8 cellular contexts compared by ENCODE assay signal in the genomic region with DNA sequence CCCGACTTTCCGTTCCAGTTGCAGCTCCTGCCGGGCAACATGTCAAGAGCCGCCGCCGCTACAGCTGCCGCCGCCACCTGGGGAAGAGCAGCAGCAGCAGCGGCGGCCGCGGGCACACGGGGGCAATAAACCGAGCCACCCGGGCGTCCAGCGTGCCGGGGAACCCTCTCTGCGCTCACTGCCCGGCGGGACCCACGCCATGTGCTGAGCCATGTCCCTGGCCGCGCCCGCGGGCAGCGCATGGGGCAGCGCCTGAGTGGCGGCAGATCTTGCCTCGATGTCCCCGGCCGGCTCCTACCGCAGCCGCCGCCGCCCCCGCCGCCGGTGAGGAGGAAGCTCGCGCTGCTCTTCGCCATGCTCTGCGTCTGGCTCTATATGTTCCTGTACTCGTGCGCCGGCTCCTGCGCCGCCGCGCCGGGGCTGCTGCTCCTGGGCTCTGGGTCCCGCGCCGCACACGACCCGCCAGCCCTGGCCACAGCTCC.
DNase-seq lines count a peak whose midpoint lies in the region; ATAC-seq and TF ChIP-seq lines count a peak whose summit lies in the region.

No MANE protein-coding gene starts in this region.

- peak overlapping the region; percentile 34; the same call in 1 of the 2 replicates for H2AFZ ChIP-seq in KMS-11 (ENCODE audit: low read depth)

- H3K9me3 Mint-ChIP-seq in activated naive CD4-positive, alpha-beta T cell treated with anti-CD3 and anti-CD28 coated beads, Interleukin-2, amount 50 U/mL, for 24 hours = no peaks in the 10 kb centered on the region
- no peaks in the 10 kb centered on the region for H3K9me3 Mint-ChIP-seq in stimulated activated effector memory CD8-positive, alpha-beta T cell treated with anti-CD3 and anti-CD28 coated beads, Interleukin-12 subunit alpha, Interleukin-12 subunit beta, amount 100 ng/mL, for 72 hours

- no peaks in the 10 kb centered on the region for H3K27me3 ChIP-seq in KMS-11 (ENCODE audit: insufficient read depth, low read depth)

- peak; percentile 58 for DNase-seq in stimulated activated CD4-positive, alpha-beta T cell treated with anti-CD3 and anti-CD28 coated beads, Interleukin-15, amount 100 ng/mL, for 24 hours
- no peak for DNase-seq in stimulated activated CD4-positive, alpha-beta T cell treated with anti-CD3 and anti-CD28 coated beads, Interleukin-4, amount 100 ng/mL, for 24 hours
- DNase-seq in stimulated activated effector memory CD8-positive, alpha-beta T cell treated with anti-CD3 and anti-CD28 coated beads, Interleukin-12 subunit alpha, Interleukin-12 subunit beta, amount 100 ng/mL, for 72 hours (ENCODE audit: low spot score in 2 of 2) = no peak

- H3K4me1 Mint-ChIP-seq in activated naive CD4-positive, alpha-beta T cell treated with anti-CD3 and anti-CD28 coated beads, Interleukin-2, amount 50 U/mL, for 24 hours = peaks cover 67% of the 10 kb centered on the region
- peaks cover 66% of the 10 kb centered on the region for H3K4me1 Mint-ChIP-seq in stimulated activated effector memory CD8-positive, alpha-beta T cell treated with anti-CD3 and anti-CD28 coated beads, Interleukin-12 subunit alpha, Interleukin-12 subunit beta, amount 100 ng/mL, for 72 hours

- H3K27ac ChIP-seq in KMS-11 = peak overlapping the region; percentile 35

- H3K4me3 ChIP-seq in KMS-11 (IDR thresholded peaks at IDR 0.05; ENCODE audit: insufficient read depth, low read depth, low read length) (no peak overlapping the region), iPS-18c (ENCODE audit: insufficient read depth, low read depth, low read length) (peak overlapping the region; percentile 76)

- peak overlapping the region; percentile 97 for H3K4me3 Mint-ChIP-seq in activated naive CD4-positive, alpha-beta T cell treated with anti-CD3 and anti-CD28 coated beads, Interleukin-2, amount 50 U/mL, for 24 hours
- H3K4me3 Mint-ChIP-seq in stimulated activated effector memory CD8-positive, alpha-beta T cell treated with anti-CD3 and anti-CD28 coated beads, Interleukin-12 subunit alpha, Interleukin-12 subunit beta, amount 100 ng/mL, for 72 hours = peak overlapping the region; percentile 82

- no peaks in the 10 kb centered on the region for H4K20me1 ChIP-seq in KMS-11 (ENCODE audit: insufficient read depth)

- H3K27me3 Mint-ChIP-seq in activated naive CD4-positive, alpha-beta T cell treated with anti-CD3 and anti-CD28 coated beads, Interleukin-2, amount 50 U/mL, for 24 hours = peaks cover 18% of the 10 kb centered on the region

- no peaks in the 10 kb centered on the region for H3K4me1 ChIP-seq in KMS-11 (ENCODE audit: low read depth, poor library complexity, severe bottlenecking)

- H3K79me2 ChIP-seq in KMS-11 (ENCODE audit: insufficient read depth, low read depth) = no peaks in the 10 kb centered on the region

- peak; percentile 2 for ATAC-seq in stimulated activated effector memory CD8-positive, alpha-beta T cell treated with anti-CD3 and anti-CD28 coated beads, Interleukin-12 subunit alpha, Interleukin-12 subunit beta, amount 100 ng/mL, for 72 hours
- ATAC-seq in HG02981 (IDR thresholded peaks at IDR 0.05; ENCODE audit: unreplicated experiment) = no peak
- no peak for ATAC-seq in GM21367 (IDR thresholded peaks at IDR 0.05; ENCODE audit: unreplicated experiment)

- peaks cover 2% of the 10 kb centered on the region for H3K36me3 Mint-ChIP-seq in activated naive CD4-positive, alpha-beta T cell treated with anti-CD3 and anti-CD28 coated beads, Interleukin-2, amount 50 U/mL, for 24 hours
- H3K36me3 Mint-ChIP-seq in stimulated activated effector memory CD8-positive, alpha-beta T cell treated with anti-CD3 and anti-CD28 coated beads, Interleukin-12 subunit alpha, Interleukin-12 subunit beta, amount 100 ng/mL, for 72 hours = no peaks in the 10 kb centered on the region

- H3K4me2 ChIP-seq in KMS-11 = no peak overlapping the region

- no peaks in the 10 kb centered on the region for H3K36me3 ChIP-seq in KMS-11 (ENCODE audit: insufficient read depth)

- peak overlapping the region; percentile 52 for H3K27ac Mint-ChIP-seq in activated naive CD4-positive, alpha-beta T cell treated with anti-CD3 and anti-CD28 coated beads, Interleukin-2, amount 50 U/mL, for 24 hours
- peak overlapping the region; percentile 4 for H3K27ac Mint-ChIP-seq in stimulated activated effector memory CD8-positive, alpha-beta T cell treated with anti-CD3 and anti-CD28 coated beads, Interleukin-12 subunit alpha, Interleukin-12 subunit beta, amount 100 ng/mL, for 72 hours

- peak overlapping the region; percentile 55 for H3K9ac ChIP-seq in KMS-11

- no peaks in the 10 kb centered on the region for H3K9me3 ChIP-seq in iPS-18c (ENCODE audit: control insufficient read depth, insufficient read depth, low read length)

- TF ChIP-seq CTCF in KMS-11 (conservative IDR thresholded peaks at IDR 0.05; ENCODE audit: low read depth, low read length) = no peak
